15 cellular contexts compared by ENCODE assay signal in the genomic region with DNA sequence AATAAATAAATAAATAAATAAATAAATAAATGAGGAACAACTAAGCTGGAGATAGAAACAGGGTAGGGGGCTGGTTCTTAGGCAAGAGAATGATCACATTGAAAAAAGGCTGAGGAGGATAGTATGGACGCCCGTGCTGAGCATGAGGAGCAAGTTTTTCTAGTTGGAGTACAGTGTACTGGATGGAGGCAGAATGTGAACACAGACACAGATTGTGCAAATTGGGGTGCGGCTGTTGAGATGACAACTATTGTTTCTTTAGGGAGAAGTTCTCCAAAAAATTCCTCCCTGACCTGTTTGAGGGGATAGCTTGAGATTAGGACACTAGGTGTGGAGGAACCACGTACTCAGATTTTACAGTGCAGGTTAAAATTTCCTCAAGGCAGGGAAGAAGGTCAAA. TPM values are rescaled to one million over a fixed set of nuclear protein-coding genes. Genes with fewer than 3 reads are reported as not detected.
DNase-seq lines count a peak whose midpoint lies in the region; ATAC-seq and TF ChIP-seq lines count a peak whose summit lies in the region.
"Had no signal": no experiment of that assay in that cellular context is flagged by ENCODE, and none has a peak within 500 bp of the region (broad histone marks: within the 10 kb centered on the region; RNA-seq: fewer than 3 reads in every experiment).

No MANE protein-coding gene starts in this region.

- no peak for ATAC-seq in CD8-positive, alpha-beta T cell
- ATAC-seq in activated T-helper 17 cell treated with anti-CD3 and anti-CD28 coated beads, Interleukin-2, amount 50 U/mL, for 72 hours (replicated peaks), result no peak
- no peak for ATAC-seq in naive B cell (ENCODE audit: low read depth in 2 of 2)
- ATAC-seq in GM21390 (IDR thresholded peaks at IDR 0.05; ENCODE audit: unreplicated experiment), result no peak
- no peak for ATAC-seq in GM18873 (IDR thresholded peaks at IDR 0.05; ENCODE audit: low FRiP score, unreplicated experiment)

- TF ChIP-seq CTCF in CD8-positive, alpha-beta T cell (IDR thresholded peaks at IDR 0.05), result no peak

- peak overlapping the region; percentile 18 to 99 (median 98); a peak in 20 of 22 replicates for H3K27ac ChIP-seq in BLaER1 treated with 17β-estradiol and CSF1 and Interleukin-3, amounts not matched to agents 10 nM and 100 nM
- H3K27ac ChIP-seq in CD8-positive, alpha-beta T cell (ENCODE audit: low read depth, low read length), result no peak overlapping the region

- H3K27me3 ChIP-seq in BLaER1 treated with 17β-estradiol and CSF1 and Interleukin-3, amounts not matched to agents 10 nM and 100 nM, result peaks cover 0 to 4% (median 0%) of the 10 kb centered on the region in 11 experiments; a peak in 1 of 22 replicates
- no peaks in the 10 kb centered on the region for H3K27me3 ChIP-seq in CD8-positive, alpha-beta T cell (ENCODE audit: insufficient read depth, low read length)

- H3K9me3 Mint-ChIP-seq in CD8-positive, alpha-beta T cell, result no peaks in the 10 kb centered on the region
- H3K9me3 Mint-ChIP-seq in activated T-helper 17 cell treated with anti-CD3 and anti-CD28 coated beads, Interleukin-2, amount 50 U/mL, for 72 hours, result no peaks in the 10 kb centered on the region
- H3K9me3 Mint-ChIP-seq in naive B cell, result peaks cover 0 to 2% (median 0%) of the 10 kb centered on the region in 7 donors

- peak overlapping the region; percentile 87 for H3K27ac Mint-ChIP-seq in CD8-positive, alpha-beta T cell
- H3K27ac Mint-ChIP-seq in activated T-helper 17 cell treated with anti-CD3 and anti-CD28 coated beads, Interleukin-2, amount 50 U/mL, for 72 hours, result peak overlapping the region; percentile 94
- peak overlapping the region; percentile 76 to 98 (median 88) for H3K27ac Mint-ChIP-seq in naive B cell

- POLR2A ChIA-PET in CD8-positive, alpha-beta T cell (lab: Charles Lee), result interaction anchor here (1.7 to 4.9 kb wide), 2 partner anchors 12 to 16 kb away, joined by 4 to 38 read pairs; no protein-coding TSS in a partner anchor

- H3K27me3 Mint-ChIP-seq in CD8-positive, alpha-beta T cell (ENCODE audit: low read depth), result no peaks in the 10 kb centered on the region
- H3K27me3 Mint-ChIP-seq in activated T-helper 17 cell treated with anti-CD3 and anti-CD28 coated beads, Interleukin-2, amount 50 U/mL, for 72 hours, result no peaks in the 10 kb centered on the region
- H3K27me3 Mint-ChIP-seq in naive B cell, result no peaks in the 10 kb centered on the region

- H3K4me1 Mint-ChIP-seq in CD8-positive, alpha-beta T cell (ENCODE audit: low read depth), result peaks cover 81% of the 10 kb centered on the region
- H3K4me1 Mint-ChIP-seq in activated T-helper 17 cell treated with anti-CD3 and anti-CD28 coated beads, Interleukin-2, amount 50 U/mL, for 72 hours, result peaks cover 51% of the 10 kb centered on the region
- H3K4me1 Mint-ChIP-seq in naive B cell, result peaks cover 76 to 92% (median 78%) of the 10 kb centered on the region in 3 donors

- DNase-seq in CD8-positive, alpha-beta T cell, result no peak
- DNase-seq in naive B cell, result no peak
- DNase-seq in NCI-H1048 (lab: John Stamatoyannopoulos, UW), result no peak
- DNase-seq: activated CD4-positive, alpha-beta T cell treated with anti-CD3 and anti-CD28 coated beads, Interleukin-2, amount 50 U/mL, for 4 hours; central memory CD4-positive, alpha-beta T cell; EL; NCI-H1092 treated with DMSO at 0.1 percent for 48 hours; NK-92 treated with Interleukin-12 subunit alpha and Interleukin-12 subunit beta, amount 100 ng/mL, for 24 hours; T-helper 9 cell had no signal

- H4K20me1 ChIP-seq in BLaER1 treated with 17β-estradiol and CSF1 and Interleukin-3, amounts not matched to agents 10 nM and 100 nM, result peaks cover 0 to 14% (median 0%) of the 10 kb centered on the region in 11 experiments; a peak in 4 of 22 replicates

- intact Hi-C loops in CD8-positive, alpha-beta T cell (cut with DNase I, micrococcal nuclease), result loop anchor here (5.0 kb wide), 4 partner anchors 38 to 153 kb away; a partner anchor contains a TSS

- H3K4me3 Mint-ChIP-seq in CD8-positive, alpha-beta T cell, result peak overlapping the region; percentile 54
- H3K4me3 Mint-ChIP-seq in activated T-helper 17 cell treated with anti-CD3 and anti-CD28 coated beads, Interleukin-2, amount 50 U/mL, for 72 hours, result peak overlapping the region; percentile 93
- peak overlapping the region in 6 of 8 donors; percentile 46 to 89 (median 70) for H3K4me3 Mint-ChIP-seq in naive B cell

- peaks cover 0 to 6% (median 0%) of the 10 kb centered on the region in 11 experiments; a peak in 6 of 22 replicates for H3K9me3 ChIP-seq in BLaER1 treated with 17β-estradiol and CSF1 and Interleukin-3, amounts not matched to agents 10 nM and 100 nM (replicated peaks in 1 of 11)
- H3K9me3 ChIP-seq in CD8-positive, alpha-beta T cell (ENCODE audit: low read length), result no peaks in the 10 kb centered on the region
- H3K9me3 ChIP-seq: gastroesophageal sphincter had no signal

- peak overlapping the region in 9 of 11 experiments; percentile 0 to 88 (median 85); a peak in 12 of 22 replicates for H3K9ac ChIP-seq in BLaER1 treated with 17β-estradiol and CSF1 and Interleukin-3, amounts not matched to agents 10 nM and 100 nM

- H3K36me3 Mint-ChIP-seq in CD8-positive, alpha-beta T cell, result peaks cover 28% of the 10 kb centered on the region
- peaks cover 25% of the 10 kb centered on the region for H3K36me3 Mint-ChIP-seq in activated T-helper 17 cell treated with anti-CD3 and anti-CD28 coated beads, Interleukin-2, amount 50 U/mL, for 72 hours (ENCODE audit: low read depth)
- H3K36me3 Mint-ChIP-seq in naive B cell, result peaks cover 6 to 12% of the 10 kb centered on the region in 2 donors

- H3K36me3 ChIP-seq in BLaER1 treated with 17β-estradiol and CSF1 and Interleukin-3, amounts not matched to agents 10 nM and 100 nM, result peaks cover 0 to 11% (median 0%) of the 10 kb centered on the region in 11 experiments; a peak in 2 of 22 replicates
- peaks cover 5% of the 10 kb centered on the region for H3K36me3 ChIP-seq in CD8-positive, alpha-beta T cell (ENCODE audit: insufficient read depth, low read length)
- H3K36me3 ChIP-seq: gastroesophageal sphincter had no signal

- CTCF ChIA-PET in CD8-positive, alpha-beta T cell (lab: Charles Lee), result interaction anchor here (1.4 to 7.8 kb wide), 3 partner anchors 11 to 16 kb away, joined by 4 to 61 read pairs (median 6); no protein-coding TSS in a partner anchor

- H3K4me1 ChIP-seq in BLaER1 treated with 17β-estradiol and CSF1 and Interleukin-3, amounts not matched to agents 10 nM and 100 nM, result peaks cover 90 to 99% (median 96%) of the 10 kb centered on the region in 10 experiments
- H3K4me1 ChIP-seq in CD8-positive, alpha-beta T cell (ENCODE audit: insufficient read depth, low read length), result peaks cover 75% of the 10 kb centered on the region
- H3K4me1 ChIP-seq: gastroesophageal sphincter had no signal

- peak overlapping the region in 3 of 10 experiments; percentile 70 to 79 (median 78); a peak in 4 of 20 replicates for H3K4me3 ChIP-seq in BLaER1 treated with 17β-estradiol and CSF1 and Interleukin-3, amounts not matched to agents 10 nM and 100 nM
- no peak overlapping the region for H3K4me3 ChIP-seq in CD8-positive, alpha-beta T cell (ENCODE audit: low read depth, low read length)

- H3K4me2 ChIP-seq in BLaER1 treated with 17β-estradiol and CSF1 and Interleukin-3, amounts not matched to agents 10 nM and 100 nM, result peak overlapping the region; percentile 76 to 98 (median 96)

RNA-seq across cellular contexts. Expression of a gene that starts 1.0 kb away (rescaled TPM):
- total RNA-seq in CD8-positive, alpha-beta T cell, result 100 to 1,000 TPM; 115 to 125 TPM
- total RNA-seq in activated T-helper 17 cell treated with anti-CD3 and anti-CD28 coated beads, Interleukin-2, amount 50 U/mL, for 72 hours, result 10 to 100 TPM; 45.8 to 78.8 TPM
- polyA plus RNA-seq in naive B cell (ENCODE audit: low read depth in 6 of 6), result 100 to 1,000 TPM in 2 of 6 donors, 10 to 100 TPM in 4; 74.2 to 140 (median 86.5) TPM

RNA-seq across cellular contexts. Expression of a gene that starts 21.5 kb away (rescaled TPM):
- total RNA-seq in CD8-positive, alpha-beta T cell, result under 1 TPM in 1 of 2 experiments, not detected in 1; 0.79 TPM
- not detected for total RNA-seq in activated T-helper 17 cell treated with anti-CD3 and anti-CD28 coated beads, Interleukin-2, amount 50 U/mL, for 72 hours
- not detected for polyA plus RNA-seq in naive B cell (ENCODE audit: low read depth in 6 of 6)
- total RNA-seq: gastroesophageal sphincter, omental fat pad had no signal

RNA-seq across cellular contexts. Expression of a gene that starts 54.7 kb away (rescaled TPM):
- 1 to 10 TPM; 1.9 to 2.3 TPM for total RNA-seq in CD8-positive, alpha-beta T cell
- under 1 TPM; 0.13 to 0.50 TPM for total RNA-seq in activated T-helper 17 cell treated with anti-CD3 and anti-CD28 coated beads, Interleukin-2, amount 50 U/mL, for 72 hours
- 10 to 100 TPM; 26.8 to 55.3 (median 41.1) TPM for polyA plus RNA-seq in naive B cell (ENCODE audit: low read depth in 6 of 6)
